ENCODE assay signal across 1 cellular context in the genomic region with DNA sequence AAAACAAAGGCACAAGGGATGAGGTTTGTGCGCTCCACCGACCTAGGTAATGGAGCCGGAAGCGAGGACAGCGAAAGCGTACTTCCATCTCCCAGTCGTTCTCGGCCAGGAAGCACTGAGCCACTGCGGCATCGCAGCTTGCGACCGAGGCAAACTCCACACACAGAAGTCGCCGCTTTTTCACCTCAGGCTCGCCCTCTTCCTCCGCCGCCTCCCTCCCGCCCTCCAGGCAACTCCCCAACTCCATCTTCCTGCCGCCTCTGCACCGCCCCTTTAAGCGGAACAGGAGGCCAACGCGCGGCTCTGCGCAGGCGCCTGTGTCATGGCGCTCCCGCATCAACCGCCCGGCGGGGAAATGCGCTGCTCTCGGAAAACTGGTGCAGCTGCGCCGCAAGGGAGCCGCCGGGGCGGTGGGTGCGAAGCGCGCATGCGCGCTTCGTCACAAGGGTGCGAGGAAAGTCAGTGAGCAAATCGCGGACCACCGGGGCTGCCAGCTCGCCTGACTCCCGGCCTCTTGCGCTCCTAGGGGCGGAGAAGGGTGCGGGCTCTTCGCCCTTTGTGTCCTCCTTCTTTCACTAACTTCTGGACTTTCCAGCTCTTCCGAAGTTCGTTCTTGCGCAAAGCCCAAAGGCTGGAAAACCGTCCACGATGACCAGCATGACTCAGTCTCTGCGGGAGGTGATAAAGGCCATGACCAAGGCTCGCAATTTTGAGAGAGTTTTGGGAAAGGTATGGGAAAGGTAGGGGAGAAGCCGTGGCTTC.
TF ChIP-seq lines count a peak whose summit lies in the region.

A gene (plus strand): TSS at position 462 of the 762 bp plus-strand sequence. CDS start 187 bp downstream, at position 649.
A gene with protein sequence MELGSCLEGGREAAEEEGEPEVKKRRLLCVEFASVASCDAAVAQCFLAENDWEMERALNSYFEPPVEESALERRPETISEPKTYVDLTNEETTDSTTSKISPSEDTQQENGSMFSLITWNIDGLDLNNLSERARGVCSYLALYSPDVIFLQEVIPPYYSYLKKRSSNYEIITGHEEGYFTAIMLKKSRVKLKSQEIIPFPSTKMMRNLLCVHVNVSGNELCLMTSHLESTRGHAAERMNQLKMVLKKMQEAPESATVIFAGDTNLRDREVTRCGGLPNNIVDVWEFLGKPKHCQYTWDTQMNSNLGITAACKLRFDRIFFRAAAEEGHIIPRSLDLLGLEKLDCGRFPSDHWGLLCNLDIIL (minus strand): TSS at position 284 of the 762 bp plus-strand sequence. CDS start 37 bp downstream, at position 247.

TF ChIP-seq in GM12878, 131 proteins besides CTCF, POLR2A, EP300 and RAD21 (continued from another document):
- TF ChIP-seq, protein P1, sequence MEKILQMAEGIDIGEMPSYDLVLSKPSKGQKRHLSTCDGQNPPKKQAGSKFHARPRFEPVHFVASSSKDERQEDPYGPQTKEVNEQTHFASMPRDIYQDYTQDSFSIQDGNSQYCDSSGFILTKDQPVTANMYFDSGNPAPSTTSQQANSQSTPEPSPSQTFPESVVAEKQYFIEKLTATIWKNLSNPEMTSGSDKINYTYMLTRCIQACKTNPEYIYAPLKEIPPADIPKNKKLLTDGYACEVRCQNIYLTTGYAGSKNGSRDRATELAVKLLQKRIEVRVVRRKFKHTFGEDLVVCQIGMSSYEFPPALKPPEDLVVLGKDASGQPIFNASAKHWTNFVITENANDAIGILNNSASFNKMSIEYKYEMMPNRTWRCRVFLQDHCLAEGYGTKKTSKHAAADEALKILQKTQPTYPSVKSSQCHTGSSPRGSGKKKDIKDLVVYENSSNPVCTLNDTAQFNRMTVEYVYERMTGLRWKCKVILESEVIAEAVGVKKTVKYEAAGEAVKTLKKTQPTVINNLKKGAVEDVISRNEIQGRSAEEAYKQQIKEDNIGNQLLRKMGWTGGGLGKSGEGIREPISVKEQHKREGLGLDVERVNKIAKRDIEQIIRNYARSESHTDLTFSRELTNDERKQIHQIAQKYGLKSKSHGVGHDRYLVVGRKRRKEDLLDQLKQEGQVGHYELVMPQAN (conservative IDR thresholded peaks at IDR 0.05), result 0 out of 2 replicates have a peak, but pooled peaks have one; percentile 42
- peak; percentile 76; the same call in 1 of the 2 replicates for TF ChIP-seq MXI1 (IDR thresholded peaks at IDR 0.05; ENCODE audit: low read depth, low read length)
- no peak for TF ChIP-seq SUZ12 (IDR thresholded peaks at IDR 0.05; ENCODE audit: unreplicated experiment)
- 0 out of 2 replicates have a peak, but pooled peaks have one; percentile 52 for TF ChIP-seq CREM (IDR thresholded peaks at IDR 0.05; ENCODE audit: low read depth)
- TF ChIP-seq KAT2A (conservative IDR thresholded peaks at IDR 0.05; ENCODE audit: control insufficient read depth, low read depth, low read length), result no peak
- TF ChIP-seq RAD51 (IDR thresholded peaks at IDR 0.05), result no peak
- TF ChIP-seq, protein P2, sequence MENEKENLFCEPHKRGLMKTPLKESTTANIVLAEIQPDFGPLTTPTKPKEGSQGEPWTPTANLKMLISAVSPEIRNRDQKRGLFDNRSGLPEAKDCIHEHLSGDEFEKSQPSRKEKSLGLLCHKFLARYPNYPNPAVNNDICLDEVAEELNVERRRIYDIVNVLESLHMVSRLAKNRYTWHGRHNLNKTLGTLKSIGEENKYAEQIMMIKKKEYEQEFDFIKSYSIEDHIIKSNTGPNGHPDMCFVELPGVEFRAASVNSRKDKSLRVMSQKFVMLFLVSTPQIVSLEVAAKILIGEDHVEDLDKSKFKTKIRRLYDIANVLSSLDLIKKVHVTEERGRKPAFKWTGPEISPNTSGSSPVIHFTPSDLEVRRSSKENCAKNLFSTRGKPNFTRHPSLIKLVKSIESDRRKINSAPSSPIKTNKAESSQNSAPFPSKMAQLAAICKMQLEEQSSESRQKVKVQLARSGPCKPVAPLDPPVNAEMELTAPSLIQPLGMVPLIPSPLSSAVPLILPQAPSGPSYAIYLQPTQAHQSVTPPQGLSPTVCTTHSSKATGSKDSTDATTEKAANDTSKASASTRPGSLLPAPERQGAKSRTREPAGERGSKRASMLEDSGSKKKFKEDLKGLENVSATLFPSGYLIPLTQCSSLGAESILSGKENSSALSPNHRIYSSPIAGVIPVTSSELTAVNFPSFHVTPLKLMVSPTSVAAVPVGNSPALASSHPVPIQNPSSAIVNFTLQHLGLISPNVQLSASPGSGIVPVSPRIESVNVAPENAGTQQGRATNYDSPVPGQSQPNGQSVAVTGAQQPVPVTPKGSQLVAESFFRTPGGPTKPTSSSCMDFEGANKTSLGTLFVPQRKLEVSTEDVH (IDR thresholded peaks at IDR 0.05; ENCODE audit: low read depth, partially characterized antibody), result no peak
- TF ChIP-seq, protein P3, sequence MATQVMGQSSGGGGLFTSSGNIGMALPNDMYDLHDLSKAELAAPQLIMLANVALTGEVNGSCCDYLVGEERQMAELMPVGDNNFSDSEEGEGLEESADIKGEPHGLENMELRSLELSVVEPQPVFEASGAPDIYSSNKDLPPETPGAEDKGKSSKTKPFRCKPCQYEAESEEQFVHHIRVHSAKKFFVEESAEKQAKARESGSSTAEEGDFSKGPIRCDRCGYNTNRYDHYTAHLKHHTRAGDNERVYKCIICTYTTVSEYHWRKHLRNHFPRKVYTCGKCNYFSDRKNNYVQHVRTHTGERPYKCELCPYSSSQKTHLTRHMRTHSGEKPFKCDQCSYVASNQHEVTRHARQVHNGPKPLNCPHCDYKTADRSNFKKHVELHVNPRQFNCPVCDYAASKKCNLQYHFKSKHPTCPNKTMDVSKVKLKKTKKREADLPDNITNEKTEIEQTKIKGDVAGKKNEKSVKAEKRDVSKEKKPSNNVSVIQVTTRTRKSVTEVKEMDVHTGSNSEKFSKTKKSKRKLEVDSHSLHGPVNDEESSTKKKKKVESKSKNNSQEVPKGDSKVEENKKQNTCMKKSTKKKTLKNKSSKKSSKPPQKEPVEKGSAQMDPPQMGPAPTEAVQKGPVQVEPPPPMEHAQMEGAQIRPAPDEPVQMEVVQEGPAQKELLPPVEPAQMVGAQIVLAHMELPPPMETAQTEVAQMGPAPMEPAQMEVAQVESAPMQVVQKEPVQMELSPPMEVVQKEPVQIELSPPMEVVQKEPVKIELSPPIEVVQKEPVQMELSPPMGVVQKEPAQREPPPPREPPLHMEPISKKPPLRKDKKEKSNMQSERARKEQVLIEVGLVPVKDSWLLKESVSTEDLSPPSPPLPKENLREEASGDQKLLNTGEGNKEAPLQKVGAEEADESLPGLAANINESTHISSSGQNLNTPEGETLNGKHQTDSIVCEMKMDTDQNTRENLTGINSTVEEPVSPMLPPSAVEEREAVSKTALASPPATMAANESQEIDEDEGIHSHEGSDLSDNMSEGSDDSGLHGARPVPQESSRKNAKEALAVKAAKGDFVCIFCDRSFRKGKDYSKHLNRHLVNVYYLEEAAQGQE (IDR thresholded peaks at IDR 0.05; ENCODE audit: low read depth, low read length), result no peak
- no peak for TF ChIP-seq STAT3 (IDR thresholded peaks at IDR 0.05; ENCODE audit: low read depth, low read length)
- TF ChIP-seq CREB1 (IDR thresholded peaks at IDR 0.05; ENCODE audit: low read depth), result peak; percentile 64; the same call in 1 of the 2 replicates
- peak; percentile 82 for TF ChIP-seq CBX5 (IDR thresholded peaks at IDR 0.05; ENCODE audit: low read depth)
- TF ChIP-seq MYB (IDR thresholded peaks at IDR 0.05; ENCODE audit: borderline replicate concordance, low read depth, low read length), result no peak
- TF ChIP-seq, protein P4, sequence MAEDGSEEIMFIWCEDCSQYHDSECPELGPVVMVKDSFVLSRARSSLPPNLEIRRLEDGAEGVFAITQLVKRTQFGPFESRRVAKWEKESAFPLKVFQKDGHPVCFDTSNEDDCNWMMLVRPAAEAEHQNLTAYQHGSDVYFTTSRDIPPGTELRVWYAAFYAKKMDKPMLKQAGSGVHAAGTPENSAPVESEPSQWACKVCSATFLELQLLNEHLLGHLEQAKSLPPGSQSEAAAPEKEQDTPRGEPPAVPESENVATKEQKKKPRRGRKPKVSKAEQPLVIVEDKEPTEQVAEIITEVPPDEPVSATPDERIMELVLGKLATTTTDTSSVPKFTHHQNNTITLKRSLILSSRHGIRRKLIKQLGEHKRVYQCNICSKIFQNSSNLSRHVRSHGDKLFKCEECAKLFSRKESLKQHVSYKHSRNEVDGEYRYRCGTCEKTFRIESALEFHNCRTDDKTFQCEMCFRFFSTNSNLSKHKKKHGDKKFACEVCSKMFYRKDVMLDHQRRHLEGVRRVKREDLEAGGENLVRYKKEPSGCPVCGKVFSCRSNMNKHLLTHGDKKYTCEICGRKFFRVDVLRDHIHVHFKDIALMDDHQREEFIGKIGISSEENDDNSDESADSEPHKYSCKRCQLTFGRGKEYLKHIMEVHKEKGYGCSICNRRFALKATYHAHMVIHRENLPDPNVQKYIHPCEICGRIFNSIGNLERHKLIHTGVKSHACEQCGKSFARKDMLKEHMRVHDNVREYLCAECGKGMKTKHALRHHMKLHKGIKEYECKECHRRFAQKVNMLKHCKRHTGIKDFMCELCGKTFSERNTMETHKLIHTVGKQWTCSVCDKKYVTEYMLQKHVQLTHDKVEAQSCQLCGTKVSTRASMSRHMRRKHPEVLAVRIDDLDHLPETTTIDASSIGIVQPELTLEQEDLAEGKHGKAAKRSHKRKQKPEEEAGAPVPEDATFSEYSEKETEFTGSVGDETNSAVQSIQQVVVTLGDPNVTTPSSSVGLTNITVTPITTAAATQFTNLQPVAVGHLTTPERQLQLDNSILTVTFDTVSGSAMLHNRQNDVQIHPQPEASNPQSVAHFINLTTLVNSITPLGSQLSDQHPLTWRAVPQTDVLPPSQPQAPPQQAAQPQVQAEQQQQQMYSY (CRISPR knock-in tag; IDR thresholded peaks at IDR 0.05), result no peak
- peak; percentile 70 for TF ChIP-seq HDGF (IDR thresholded peaks at IDR 0.05)
- TF ChIP-seq EGR1 (IDR thresholded peaks at IDR 0.05; ENCODE audit: borderline replicate concordance in 1 of 2, low read depth in 2 of 2, low read length in 2 of 2), result no peak
- TF ChIP-seq ZNF217 (IDR thresholded peaks at IDR 0.05), result no peak
- TF ChIP-seq RUNX3 (IDR thresholded peaks at IDR 0.05; ENCODE audit: low read length), result peak; percentile 59
- no peak for TF ChIP-seq CBFB (IDR thresholded peaks at IDR 0.05; ENCODE audit: low read depth)
- peak; percentile 80 for TF ChIP-seq NBN (IDR thresholded peaks at IDR 0.05)
- TF ChIP-seq ZNF207 (IDR thresholded peaks at IDR 0.05; ENCODE audit: borderline replicate concordance), result peak; percentile 32; the same call in 1 of the 2 replicates
- no peak for TF ChIP-seq SUPT20H (IDR thresholded peaks at IDR 0.05; ENCODE audit: borderline replicate concordance, control insufficient read depth, low read depth, low read length)
- no peak for TF ChIP-seq NFYA (IDR thresholded peaks at IDR 0.05; ENCODE audit: borderline replicate concordance, low read depth, low read length)
- TF ChIP-seq NR2C1 (IDR thresholded peaks at IDR 0.05), result peak; percentile 37; the same call in 1 of the 2 replicates
- TF ChIP-seq, protein P5, sequence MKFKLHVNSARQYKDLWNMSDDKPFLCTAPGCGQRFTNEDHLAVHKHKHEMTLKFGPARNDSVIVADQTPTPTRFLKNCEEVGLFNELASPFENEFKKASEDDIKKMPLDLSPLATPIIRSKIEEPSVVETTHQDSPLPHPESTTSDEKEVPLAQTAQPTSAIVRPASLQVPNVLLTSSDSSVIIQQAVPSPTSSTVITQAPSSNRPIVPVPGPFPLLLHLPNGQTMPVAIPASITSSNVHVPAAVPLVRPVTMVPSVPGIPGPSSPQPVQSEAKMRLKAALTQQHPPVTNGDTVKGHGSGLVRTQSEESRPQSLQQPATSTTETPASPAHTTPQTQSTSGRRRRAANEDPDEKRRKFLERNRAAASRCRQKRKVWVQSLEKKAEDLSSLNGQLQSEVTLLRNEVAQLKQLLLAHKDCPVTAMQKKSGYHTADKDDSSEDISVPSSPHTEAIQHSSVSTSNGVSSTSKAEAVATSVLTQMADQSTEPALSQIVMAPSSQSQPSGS (IDR thresholded peaks at IDR 0.05; ENCODE audit: low read length), result no peak
- TF ChIP-seq SIX5 (IDR thresholded peaks at IDR 0.05; ENCODE audit: low read depth, low read length, severe bottlenecking), result peak; percentile 46
- TF ChIP-seq, protein P6, sequence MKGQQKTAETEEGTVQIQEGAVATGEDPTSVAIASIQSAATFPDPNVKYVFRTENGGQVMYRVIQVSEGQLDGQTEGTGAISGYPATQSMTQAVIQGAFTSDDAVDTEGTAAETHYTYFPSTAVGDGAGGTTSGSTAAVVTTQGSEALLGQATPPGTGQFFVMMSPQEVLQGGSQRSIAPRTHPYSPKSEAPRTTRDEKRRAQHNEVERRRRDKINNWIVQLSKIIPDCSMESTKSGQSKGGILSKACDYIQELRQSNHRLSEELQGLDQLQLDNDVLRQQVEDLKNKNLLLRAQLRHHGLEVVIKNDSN (IDR thresholded peaks at IDR 0.05; ENCODE audit: borderline replicate concordance, extremely low read length, insufficient read depth, low read depth, low read length), result peak; percentile 5
- TF ChIP-seq, protein P7, sequence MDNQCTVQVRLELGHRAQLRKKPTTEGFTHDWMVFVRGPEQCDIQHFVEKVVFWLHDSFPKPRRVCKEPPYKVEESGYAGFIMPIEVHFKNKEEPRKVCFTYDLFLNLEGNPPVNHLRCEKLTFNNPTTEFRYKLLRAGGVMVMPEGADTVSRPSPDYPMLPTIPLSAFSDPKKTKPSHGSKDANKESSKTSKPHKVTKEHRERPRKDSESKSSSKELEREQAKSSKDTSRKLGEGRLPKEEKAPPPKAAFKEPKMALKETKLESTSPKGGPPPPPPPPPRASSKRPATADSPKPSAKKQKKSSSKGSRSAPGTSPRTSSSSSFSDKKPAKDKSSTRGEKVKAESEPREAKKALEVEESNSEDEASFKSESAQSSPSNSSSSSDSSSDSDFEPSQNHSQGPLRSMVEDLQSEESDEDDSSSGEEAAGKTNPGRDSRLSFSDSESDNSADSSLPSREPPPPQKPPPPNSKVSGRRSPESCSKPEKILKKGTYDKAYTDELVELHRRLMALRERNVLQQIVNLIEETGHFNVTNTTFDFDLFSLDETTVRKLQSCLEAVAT (IDR thresholded peaks at IDR 0.05), result peak; percentile 79
- TF ChIP-seq, protein P8, sequence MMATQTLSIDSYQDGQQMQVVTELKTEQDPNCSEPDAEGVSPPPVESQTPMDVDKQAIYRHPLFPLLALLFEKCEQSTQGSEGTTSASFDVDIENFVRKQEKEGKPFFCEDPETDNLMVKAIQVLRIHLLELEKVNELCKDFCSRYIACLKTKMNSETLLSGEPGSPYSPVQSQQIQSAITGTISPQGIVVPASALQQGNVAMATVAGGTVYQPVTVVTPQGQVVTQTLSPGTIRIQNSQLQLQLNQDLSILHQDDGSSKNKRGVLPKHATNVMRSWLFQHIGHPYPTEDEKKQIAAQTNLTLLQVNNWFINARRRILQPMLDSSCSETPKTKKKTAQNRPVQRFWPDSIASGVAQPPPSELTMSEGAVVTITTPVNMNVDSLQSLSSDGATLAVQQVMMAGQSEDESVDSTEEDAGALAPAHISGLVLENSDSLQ (IDR thresholded peaks at IDR 0.05), result peak; percentile 27; the same call in 1 of the 2 replicates
